ENCODE assay signal across 11 cellular contexts in the genomic region with DNA sequence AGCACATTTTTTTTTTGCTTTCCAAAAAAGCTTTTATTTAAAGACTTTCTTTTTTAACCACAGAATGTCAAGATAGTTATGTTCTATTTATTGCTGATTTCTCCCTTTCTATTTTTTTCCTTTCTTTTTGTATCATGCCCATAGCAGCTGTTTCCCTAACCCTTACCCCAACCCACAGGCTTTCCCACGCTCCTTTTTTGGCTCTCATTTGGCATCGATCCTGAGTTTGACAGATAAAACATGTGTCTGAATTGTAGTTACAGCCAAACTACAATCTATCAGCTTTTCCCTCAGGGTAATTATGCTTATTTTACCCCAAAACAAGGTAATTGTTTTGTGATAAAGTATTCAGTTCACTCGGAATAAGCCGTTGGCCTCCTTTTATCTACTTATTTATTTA. TPM values are rescaled to one million over a fixed set of nuclear protein-coding genes. Genes with fewer than 3 reads are reported as not detected.
A peak's percentile ranks its signal among the peaks of the same experiment; 100 is the strongest.
DNase-seq lines count a peak whose midpoint lies in the region; ATAC-seq and TF ChIP-seq lines count a peak whose summit lies in the region.
"Had no signal": no experiment of that assay in that cellular context is flagged by ENCODE, and none has a peak within 500 bp of the region (broad histone marks: within the 10 kb centered on the region; RNA-seq: fewer than 3 reads in every experiment).

No MANE protein-coding gene starts in this region.

- no peak overlapping the region for H3K27ac ChIP-seq in fibroblast of lung (ENCODE audit: insufficient read depth, low read length)
- H3K27ac ChIP-seq in ovary: no peak overlapping the region

- H3K4me2 ChIP-seq in fibroblast of lung (ENCODE audit: extremely low read depth, insufficient read depth, low read length): no peak overlapping the region

- H3K27ac Mint-ChIP-seq in stimulated activated naive B cell treated with anti-CD40 and anti-IgM and Interleukin-4, amounts not matched to agents 10 μg/mL and 1 μg/mL and 100 μg/mL, for 72 hours: no peak overlapping the region
- H3K27ac Mint-ChIP-seq: CD4-positive, CD25-positive, alpha-beta regulatory T cell had no signal

- no peak overlapping the region for H2AFZ ChIP-seq in fibroblast of lung (ENCODE audit: low read length)

- no peaks in the 10 kb centered on the region for H3K9me3 ChIP-seq in fibroblast of lung (ENCODE audit: control insufficient read depth, insufficient read depth, low read depth, low read length)
- H3K9me3 ChIP-seq in ovary: no peaks in the 10 kb centered on the region

- no peak overlapping the region for H3K9ac ChIP-seq in fibroblast of lung (ENCODE audit: insufficient read depth, low read length)

- H3K9me3 Mint-ChIP-seq in stimulated activated naive B cell treated with anti-CD40 and anti-IgM and Interleukin-4, amounts not matched to agents 10 μg/mL and 1 μg/mL and 100 μg/mL, for 72 hours: no peaks in the 10 kb centered on the region

- no peak for TF ChIP-seq CTCF in fibroblast of lung (conservative IDR thresholded peaks at IDR 0.05 in 1 of 2, IDR thresholded peaks at IDR 0.05 in 1 of 2; ENCODE audit: low read depth in 1 of 2, low read length in 2 of 2)
- no peak for TF ChIP-seq CTCF in ovary (IDR thresholded peaks at IDR 0.05)

- no peak overlapping the region for H3K4me3 Mint-ChIP-seq in stimulated activated naive B cell treated with anti-CD40 and anti-IgM and Interleukin-4, amounts not matched to agents 10 μg/mL and 1 μg/mL and 100 μg/mL, for 72 hours
- H3K4me3 Mint-ChIP-seq: CD4-positive, CD25-positive, alpha-beta regulatory T cell had no signal

- no peaks in the 10 kb centered on the region for H3K27me3 Mint-ChIP-seq in stimulated activated naive B cell treated with anti-CD40 and anti-IgM and Interleukin-4, amounts not matched to agents 10 μg/mL and 1 μg/mL and 100 μg/mL, for 72 hours
- H3K27me3 Mint-ChIP-seq: CD4-positive, CD25-positive, alpha-beta regulatory T cell had no signal

- H3K4me1 ChIP-seq in fibroblast of lung (ENCODE audit: control insufficient read depth, extremely low read depth, insufficient read depth, low read length): no peaks in the 10 kb centered on the region
- peaks cover 2% of the 10 kb centered on the region for H3K4me1 ChIP-seq in ovary (ENCODE audit: insufficient read depth)

- no peak for ATAC-seq in GM19452 (IDR thresholded peaks at IDR 0.05; ENCODE audit: unreplicated experiment)
- no peak for ATAC-seq in stimulated activated naive B cell treated with anti-CD40 and anti-IgM and Interleukin-4, amounts not matched to agents 10 μg/mL and 1 μg/mL and 100 μg/mL, for 72 hours (replicated peaks)

- DNase-seq in GM03348 (ENCODE audit: low spot score) (peak; percentile 5), OCI-M1 (lab: John Stamatoyannopoulos, UW) (peak; percentile 93), fibroblast of lung (ENCODE audit: low read depth in 2 of 2) (peak; percentile 56 to 60), ovary (peak in 4 of 5 donors; percentile 18 to 31 (median 28)), HPDE6-E6E7 (ENCODE audit: extremely low spot score) (no peak), glomerular visceral epithelial cell (ENCODE audit: extremely low spot score) (no peak)
- DNase-seq in stimulated activated naive B cell treated with anti-CD40 and anti-IgM and Interleukin-4, amounts not matched to agents 10 μg/mL and 1 μg/mL and 100 μg/mL, for 72 hours: no peak
- DNase-seq: CD4-positive, CD25-positive, alpha-beta regulatory T cell; NCI-H2029 treated with DMSO at 0.1 percent for 48 hours had no signal

- H3K36me3 Mint-ChIP-seq in stimulated activated naive B cell treated with anti-CD40 and anti-IgM and Interleukin-4, amounts not matched to agents 10 μg/mL and 1 μg/mL and 100 μg/mL, for 72 hours: no peaks in the 10 kb centered on the region
- H3K36me3 Mint-ChIP-seq: CD4-positive, CD25-positive, alpha-beta regulatory T cell had no signal

- no peak for TF ChIP-seq EP300 in ovary (IDR thresholded peaks at IDR 0.05)

- H4K20me1 ChIP-seq in fibroblast of lung (ENCODE audit: control insufficient read depth, extremely low read depth, insufficient read depth, low read length): no peaks in the 10 kb centered on the region

- TF ChIP-seq POLR2A in ovary (IDR thresholded peaks at IDR 0.05): no peak

- H3K27me3 ChIP-seq in fibroblast of lung (ENCODE audit: control insufficient read depth, insufficient read depth, low read length) (no peaks in the 10 kb centered on the region), ovary (no peaks in the 10 kb centered on the region)

- no peaks in the 10 kb centered on the region for H3K79me2 ChIP-seq in fibroblast of lung (ENCODE audit: control insufficient read depth, insufficient read depth, low read length)

- no peak overlapping the region for H3K4me3 ChIP-seq in fibroblast of lung (replicated peaks in 1 of 4; ENCODE audit: control extremely low read depth in 1 of 4, insufficient read depth in 1 of 4, low read depth in 3 of 4, low read length in 4 of 4)
- H3K4me3 ChIP-seq in ovary: no peak overlapping the region

- WGBS in ovary, 3 donors: 1 to 5% (median 4%) methylated on average over 4 of the region's 4 CpGs

- H3K36me3 ChIP-seq in fibroblast of lung (ENCODE audit: control insufficient read depth, insufficient read depth, low read length) (no peaks in the 10 kb centered on the region), ovary (no peaks in the 10 kb centered on the region)

- no peaks in the 10 kb centered on the region for H3K4me1 Mint-ChIP-seq in stimulated activated naive B cell treated with anti-CD40 and anti-IgM and Interleukin-4, amounts not matched to agents 10 μg/mL and 1 μg/mL and 100 μg/mL, for 72 hours
- H3K4me1 Mint-ChIP-seq: CD4-positive, CD25-positive, alpha-beta regulatory T cell had no signal

- intact Hi-C loops in ovary (cut with DNase I): no loop called here

RNA-seq across cellular contexts. Expression of gene PDE3A, which starts 46.7 kb away (rescaled TPM):
- 0.17 and 0.26 TPM in 2 replicates for total RNA-seq in fibroblast of lung
- polyA plus RNA-seq in fibroblast of lung: 0.23 and 2.7 TPM in 2 replicates
- 0.10 and 1.4 TPM in 2 replicates for polyA plus RNA-seq in fibroblast of lung (2012)
- 0.59 and 1.5 TPM in 2 replicates for polyA minus RNA-seq in fibroblast of lung (ENCODE audit: low replicate concordance)
- 10 to 100 TPM in 1 of 7 donors, 1 to 10 TPM in 6; 3.7 to 11.1 (median 7.1) TPM for total RNA-seq in ovary
- polyA plus RNA-seq in ovary: 10 to 100 TPM in 1 of 2 donors, 1 to 10 TPM in 1; 4.8 to 15.2 TPM
- total RNA-seq: T-helper 1 cell treated with Interleukin-12 subunit alpha and Interleukin-12 subunit beta and Interleukin-4 antibody, amounts not matched to agents 30 ng/mL and 1 ng/mL, for 36 hours had no signal

Comparison
In these comparisons a context has a peak if more than half of its experiments do, and no peak if none do; other contexts are left out.
1. DNase-seq: peak in GM03348 (single experiment), OCI-M1 (single experiment), fibroblast of lung (2 of 2) and ovary (4 of 5); none in HPDE6-E6E7 (single experiment), glomerular visceral epithelial cell (single experiment) and stimulated activated naive B cell treated with anti-CD40 and anti-IgM and Interleukin-4, amounts not matched to agents 10 μg/mL and 1 μg/mL and 100 μg/mL, for 72 hours (single experiment).